ENCODE assay signal across 19 cellular contexts in the genomic region with DNA sequence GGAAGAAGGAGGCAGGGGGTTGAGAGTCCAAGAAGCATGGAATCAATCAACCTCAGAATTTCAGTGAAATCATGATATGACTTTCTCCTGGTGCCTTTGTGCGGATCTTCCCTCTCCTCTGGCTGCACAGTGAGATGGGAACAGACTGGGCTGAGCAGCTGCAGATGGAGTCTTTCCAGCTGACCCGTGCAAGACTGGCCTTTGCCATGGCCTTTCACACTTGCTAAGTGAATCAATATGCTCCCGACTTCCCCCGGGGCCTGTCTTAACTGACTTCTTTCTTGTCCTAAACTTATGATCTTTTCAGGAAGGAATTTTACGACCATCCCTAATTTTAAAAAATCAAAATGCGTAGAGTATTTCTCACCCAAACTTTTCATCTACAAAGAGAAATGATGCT.
DNase-seq lines count a peak whose midpoint lies in the region; ATAC-seq and TF ChIP-seq lines count a peak whose summit lies in the region.
"Had no signal": no experiment of that assay in that cellular context is flagged by ENCODE, and none has a peak within 500 bp of the region (broad histone marks: within the 10 kb centered on the region; RNA-seq: fewer than 3 reads in every experiment).

No MANE protein-coding gene starts in this region.

- H3K36me3 Mint-ChIP-seq in nephron progenitor cell (ENCODE audit: low read depth), result no peaks in the 10 kb centered on the region

- no peaks in the 10 kb centered on the region for H3K27me3 Mint-ChIP-seq in nephron progenitor cell (ENCODE audit: low read depth, poor library complexity)

- DNase-seq in choroid plexus epithelial cell (ENCODE audit: low read depth) (peak; percentile 17), fibroblast of mammary gland (ENCODE audit: low read depth) (peak; percentile 60), nephron progenitor cell (peak; percentile 49), NCI-H1694 treated with DMSO at 0.1 percent for 48 hours (lab: John Stamatoyannopoulos, UW) (no peak), activated gamma-delta T cell treated with Interleukin-2 at 50 U/mL for 16 hours (no peak), omental fat pad (ENCODE audit: low spot score) (no peak)
- no peak for DNase-seq in activated effector memory CD4-positive, alpha-beta T cell treated with anti-CD3 and anti-CD28 coated beads, Interleukin-2, amount 50 U/mL, for 16 hours
- DNase-seq: BE2C; DMS79; H7; KG1; NCI-H1092; NCI-H1436; NCI-H1930; NCI-H510A; NCI-H748 treated with DMSO at 0.1 percent for 48 hours; NK-92 treated with Interleukin-12 subunit alpha and Interleukin-12 subunit beta, amount 100 ng/mL, for 24 hours; SIG-M5 had no signal

- H3K4me1 Mint-ChIP-seq in nephron progenitor cell, result peaks cover 37% of the 10 kb centered on the region

- peak overlapping the region; percentile 85 for H3K27ac Mint-ChIP-seq in nephron progenitor cell

- H3K4me3 ChIP-seq in choroid plexus epithelial cell (ENCODE audit: low read depth, low read length), result no peak overlapping the region
- H3K4me3 ChIP-seq in fibroblast of mammary gland (ENCODE audit: control insufficient read depth, low read depth, low read length), result no peak overlapping the region

- no peak for ATAC-seq in omental fat pad (ENCODE audit: low FRiP score)
- ATAC-seq: SK-N-SH treated with all-trans-retinoic acid at 6 μM for 48 hours had no signal

- no peaks in the 10 kb centered on the region for H3K9me3 Mint-ChIP-seq in nephron progenitor cell

- peak overlapping the region; percentile 5 for H3K4me3 Mint-ChIP-seq in nephron progenitor cell

- TF ChIP-seq CTCF in choroid plexus epithelial cell (conservative IDR thresholded peaks at IDR 0.05; ENCODE audit: low read depth, low read length) (no peak), fibroblast of mammary gland (conservative IDR thresholded peaks at IDR 0.05; ENCODE audit: control insufficient read depth, insufficient read depth, low read depth, low read length) (no peak), nephron progenitor cell (IDR thresholded peaks at IDR 0.05) (no peak), omental fat pad (IDR thresholded peaks at IDR 0.05) (no peak)

Comparison
In these comparisons a context has a peak if more than half of its experiments do, and no peak if none do; other contexts are left out.
1. DNase-seq: peak in choroid plexus epithelial cell (single experiment), fibroblast of mammary gland (single experiment) and nephron progenitor cell (single experiment); none in NCI-H1694 treated with DMSO at 0.1 percent for 48 hours (single experiment), activated effector memory CD4-positive, alpha-beta T cell treated with anti-CD3 and anti-CD28 coated beads, Interleukin-2, amount 50 U/mL, for 16 hours (single experiment), activated gamma-delta T cell treated with Interleukin-2 at 50 U/mL for 16 hours (single experiment) and omental fat pad (single experiment).